Comparison of ENCODE assay signal across 8 cellular contexts in genomic region chr13:97142452-97142851, GRCh38.
DNase-seq lines count a peak whose midpoint lies in the region; ATAC-seq and TF ChIP-seq lines count a peak whose summit lies in the region.

No MANE protein-coding gene starts in this region.

- H3K36me3 ChIP-seq in gastrocnemius medialis = no peaks in the 10 kb centered on the region
- no peaks in the 10 kb centered on the region for H3K36me3 ChIP-seq in esophagus squamous epithelium

- no peak for TF ChIP-seq POLR2A in gastrocnemius medialis (IDR thresholded peaks at IDR 0.05)
- TF ChIP-seq POLR2A in esophagus squamous epithelium (IDR thresholded peaks at IDR 0.05) = no peak

- peaks cover 5% of the 10 kb centered on the region for H3K4me1 ChIP-seq in right cardiac atrium (ENCODE audit: control insufficient read depth, insufficient read depth, low read length)
- H3K4me1 ChIP-seq in gastrocnemius medialis = peaks cover 6 to 7% of the 10 kb centered on the region in 2 donors
- peaks cover 4 to 40% (median 9%) of the 10 kb centered on the region in 3 donors for H3K4me1 ChIP-seq in esophagus squamous epithelium

- WGBS in right cardiac atrium = 37% methylated on average over 8 of the region's 8 CpGs
- WGBS in esophagus squamous epithelium, 2 donors = 65 to 73% methylated on average over 8 of the region's 8 CpGs

- H3K27me3 ChIP-seq in right cardiac atrium (ENCODE audit: control insufficient read depth, insufficient read depth) = no peaks in the 10 kb centered on the region
- H3K27me3 ChIP-seq in gastrocnemius medialis = no peaks in the 10 kb centered on the region
- no peaks in the 10 kb centered on the region for H3K27me3 ChIP-seq in esophagus squamous epithelium

- peak; percentile 77 to 87 for ATAC-seq in right cardiac atrium
- ATAC-seq in gastrocnemius medialis = peak in 1 of 2 donors; percentile 65
- ATAC-seq in HG03025 (IDR thresholded peaks at IDR 0.05; ENCODE audit: low FRiP score, unreplicated experiment) = no peak

- intact Hi-C loops in right cardiac atrium (cut with DNase I) = no loop called here
- intact Hi-C loops in gastrocnemius medialis (cut with DNase I; ENCODE audit: low total_unique reads) = no loop called here
- intact Hi-C loops in esophagus squamous epithelium (cut with DNase I) = no loop called here

- H3K9me3 ChIP-seq in right cardiac atrium (ENCODE audit: control insufficient read depth, low read length) (no peaks in the 10 kb centered on the region), gastrocnemius medialis (no peaks in the 10 kb centered on the region), esophagus squamous epithelium (no peaks in the 10 kb centered on the region)

- TF ChIP-seq CTCF in gastrocnemius medialis (IDR thresholded peaks at IDR 0.05 in 4 of 5, conservative IDR thresholded peaks at IDR 0.05 in 1 of 5) (no peak), esophagus squamous epithelium (IDR thresholded peaks at IDR 0.05) (no peak)

- H3K27ac ChIP-seq in right cardiac atrium (ENCODE audit: low read length) = no peak overlapping the region
- peak overlapping the region in 1 of 4 donors; percentile 28 for H3K27ac ChIP-seq in gastrocnemius medialis
- H3K27ac ChIP-seq in esophagus squamous epithelium = peak overlapping the region in 1 of 4 donors; percentile 49

- H3K4me3 ChIP-seq in right cardiac atrium (ENCODE audit: low read length) (peak overlapping the region; percentile 68), gastrocnemius medialis (peak overlapping the region; percentile 32 to 41 (median 34)), esophagus squamous epithelium (peak overlapping the region in 1 of 4 donors; percentile 51)

- in situ Hi-C loops in gastrocnemius medialis (cut with MboI; ENCODE audit: low sequenced_read_pairs in 4 of 4) = no loop called here

- peak; percentile 34 for DNase-seq in H4 (ENCODE audit: low spot score)
- peak; percentile 83 for DNase-seq in SHP77 treated with DMSO at 0.1 percent for 48 hours (lab: John Stamatoyannopoulos, UW)
- DNase-seq in right cardiac atrium = peak in 2 of 3 donors; percentile 44 to 75
- DNase-seq in gastrocnemius medialis = peak in 1 of 2 donors; percentile 22
- DNase-seq in middle frontal gyrus (ENCODE audit: extremely low spot score, low spot score) = no peak
- DNase-seq in esophagus squamous epithelium (lab: John Stamatoyannopoulos, UW) = no peak
- no peak for DNase-seq in NCI-H2107 (lab: John Stamatoyannopoulos, UW)

Comparison
In these comparisons a context has a peak if more than half of its experiments do, and no peak if none do; other contexts are left out.
1. DNase-seq: peak in H4 (single experiment), SHP77 treated with DMSO at 0.1 percent for 48 hours (single experiment) and right cardiac atrium (2 of 3); none in middle frontal gyrus (single experiment), esophagus squamous epithelium (single experiment) and NCI-H2107 (single experiment).